Comparison of ENCODE assay signal across 8 cellular contexts in the genomic region with DNA sequence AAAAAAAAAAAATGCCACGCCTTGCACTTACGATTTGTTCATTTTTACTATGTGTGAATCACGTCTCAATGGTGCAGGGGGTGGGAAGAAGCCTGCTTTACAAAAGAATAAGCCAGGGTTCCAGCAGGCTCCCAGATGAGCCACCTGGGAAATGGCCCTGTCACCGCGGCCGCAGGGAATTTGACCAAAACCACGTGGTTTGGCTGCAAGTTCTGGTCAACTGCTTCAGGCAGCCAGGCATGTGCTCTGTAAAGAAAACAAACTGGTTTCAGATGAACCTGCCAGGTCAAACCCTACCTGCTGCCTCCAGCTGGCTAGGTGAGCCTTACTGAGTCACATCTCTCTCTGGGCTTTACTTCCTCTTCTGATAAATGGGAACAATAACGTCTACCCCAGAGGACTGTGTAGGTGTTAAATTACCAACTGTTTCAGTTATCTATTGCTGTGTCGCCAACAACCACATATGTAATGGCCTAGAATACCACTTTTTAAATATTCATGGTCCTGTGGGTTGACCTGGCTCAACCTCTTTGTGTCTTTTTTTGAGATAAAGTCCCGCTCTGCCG. TPM values are rescaled to one million over a fixed set of nuclear protein-coding genes. Genes with fewer than 3 reads are reported as not detected.
DNase-seq lines count a peak whose midpoint lies in the region; ATAC-seq, FAIRE-seq and TF ChIP-seq lines count a peak whose summit lies in the region.

No MANE protein-coding gene starts in this region.

- TF ChIP-seq CTCF in breast epithelium (IDR thresholded peaks at IDR 0.05): no peak
- TF ChIP-seq CTCF in pancreas (IDR thresholded peaks at IDR 0.05): no peak

- no peaks in the 10 kb centered on the region for H3K27me3 ChIP-seq in breast epithelium
- H3K27me3 ChIP-seq in pancreas: no peaks in the 10 kb centered on the region

- H3K4me3 ChIP-seq in breast epithelium: peak overlapping the region in 1 of 3 donors; percentile 34
- H3K4me3 ChIP-seq in pancreas: no peak overlapping the region

- ATAC-seq in pancreas: peak; percentile 92 to 95 (median 93)
- no peak for ATAC-seq in HG02840 (IDR thresholded peaks at IDR 0.05; ENCODE audit: low FRiP score, unreplicated experiment)

- H3K4me1 ChIP-seq in breast epithelium: peaks cover 7 to 10% of the 10 kb centered on the region in 2 donors
- peaks cover 0 to 7% (median 4%) of the 10 kb centered on the region in 3 donors for H3K4me1 ChIP-seq in pancreas

- FAIRE-seq in pancreas (lab: Jason Lieb, UNC): no peak

- TF ChIP-seq POLR2A in breast epithelium (IDR thresholded peaks at IDR 0.05): no peak

- H3K36me3 ChIP-seq in breast epithelium (peaks cover 5% of the 10 kb centered on the region), pancreas (peaks cover 0 to 7% (median 4%) of the 10 kb centered on the region in 3 donors)

- DNase-seq in GM04504 (ENCODE audit: low read depth) (peak; percentile 83), HT-29 (ENCODE audit: low spot score) (peak; percentile 81), breast epithelium (ENCODE audit: low spot score in 2 of 2) (peak; percentile 93 to 94), pancreas (peak; percentile 77 to 89 (median 86)), NCI-H1930 (lab: John Stamatoyannopoulos, UW) (no peak), inferior parietal cortex (ENCODE audit: extremely low spot score) (no peak), NCI-H1694 (lab: John Stamatoyannopoulos, UW) (no peak)

- H3K27ac ChIP-seq in breast epithelium: peak overlapping the region; percentile 91 to 95
- H3K27ac ChIP-seq in pancreas: peak overlapping the region; percentile 35 to 59 (median 50)

- intact Hi-C loops in breast epithelium (cut with DNase I; ENCODE audit: low total_unique reads): no loop called here
- intact Hi-C loops in pancreas (cut with DNase I): no loop called here

- 22 to 25% methylated on average over 11 of the region's 11 CpGs for WGBS in pancreas, 2 donors

- no peaks in the 10 kb centered on the region for H3K9me3 ChIP-seq in breast epithelium
- no peaks in the 10 kb centered on the region for H3K9me3 ChIP-seq in pancreas

RNA-seq across cellular contexts. Expression of a gene that starts 30.5 kb away (rescaled TPM):
- total RNA-seq in HT-29 (2014; rRNA removed; shearing (Covaris generic)): 23.5 and 29.6 TPM in 2 replicates
- total RNA-seq in breast epithelium: 10 to 100 TPM; 17.3 to 23.7 (median 21.6) TPM
- total RNA-seq in pancreas: 10 to 100 TPM; 27.1 to 54.8 (median 37.8) TPM
- 10 to 100 TPM; 30.9 to 62.7 TPM for polyA plus RNA-seq in pancreas

RNA-seq across cellular contexts. Expression of a gene that starts 46.0 kb away (rescaled TPM):
- not detected in 2 replicates for total RNA-seq in HT-29 (2014; rRNA removed; shearing (Covaris generic))
- total RNA-seq in breast epithelium: under 1 TPM in 1 of 3 donors, not detected in 2; 0.44 TPM
- under 1 TPM in 4 of 6 donors, not detected in 2; 0.19 to 0.75 (median 0.42) TPM for total RNA-seq in pancreas
- polyA plus RNA-seq in pancreas: under 1 TPM in 1 of 2 donors, not detected in 1; 0.65 TPM

Comparison
In these comparisons a context has a peak if more than half of its experiments do, and no peak if none do; other contexts are left out.
1. DNase-seq: peak in GM04504 (single experiment), HT-29 (single experiment), breast epithelium (2 of 2) and pancreas (6 of 6); none in NCI-H1930 (0 of 2), inferior parietal cortex (single experiment) and NCI-H1694 (single experiment).